ENCODE assay signal across 7 cellular contexts in the genomic region with DNA sequence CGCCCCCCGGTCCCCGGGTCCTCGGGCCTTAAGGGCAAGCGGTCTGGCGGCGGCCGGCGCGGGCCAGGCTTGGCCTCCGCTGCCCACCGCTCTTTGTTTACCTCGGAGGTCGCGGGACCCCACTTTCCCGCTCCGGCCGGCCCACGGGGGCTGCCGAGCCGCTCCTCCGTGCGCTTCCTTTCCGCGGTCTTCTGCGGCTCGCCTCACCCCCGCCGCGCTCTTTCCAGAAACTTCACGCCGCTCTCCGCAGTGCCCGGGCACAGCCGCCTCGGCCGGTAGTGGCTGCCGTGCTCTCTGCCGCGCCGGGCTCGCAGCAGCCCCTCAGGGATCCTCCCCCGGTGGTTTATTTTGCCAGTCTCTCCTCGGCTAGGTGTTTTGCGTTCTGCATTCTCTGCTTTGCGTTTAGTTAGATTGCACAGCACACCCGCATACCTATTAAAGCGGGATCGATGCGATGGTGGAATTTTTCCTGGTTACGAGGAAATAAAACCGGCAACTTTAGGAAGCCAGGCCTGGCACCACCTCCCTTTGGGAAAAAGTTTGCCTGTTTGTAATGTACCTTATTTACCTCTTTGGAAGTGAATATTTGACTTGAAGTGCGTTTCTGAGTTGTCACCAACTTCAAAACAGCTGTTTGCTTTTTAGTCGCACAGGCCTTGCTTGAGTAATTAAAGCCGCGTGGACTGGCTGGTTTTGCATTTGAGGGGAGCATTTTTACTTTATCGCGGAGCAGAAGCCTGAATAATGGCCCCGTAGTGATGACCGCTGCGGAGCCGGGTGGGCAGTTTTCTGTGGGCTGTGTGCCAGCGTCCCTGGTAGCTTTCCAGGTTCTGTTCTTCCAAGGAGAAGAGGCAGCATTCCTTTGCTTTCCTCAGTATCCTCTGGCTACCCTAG. TPM values are rescaled to one million over a fixed set of nuclear protein-coding genes. Genes with fewer than 3 reads are reported as not detected.
A peak's percentile ranks its signal among the peaks of the same experiment; 100 is the strongest.
DNase-seq lines count a peak whose midpoint lies in the region; ATAC-seq lines count a peak whose summit lies in the region.

No MANE protein-coding gene starts in this region.

- H2BK120ac ChIP-seq in mesendoderm (ENCODE audit: low read depth, low read length): no peak overlapping the region

- peak overlapping the region; percentile 91 for H3K18ac ChIP-seq in mesendoderm (ENCODE audit: low read length)

- no peak overlapping the region for H2BK15ac ChIP-seq in mesendoderm (replicated peaks; ENCODE audit: low read depth)

- no peak overlapping the region for H2BK5ac ChIP-seq in mesendoderm (ENCODE audit: low read length)

- no peaks in the 10 kb centered on the region for H3K9me3 ChIP-seq in endocrine pancreas (ENCODE audit: control insufficient read depth, low read length)

- H3K23ac ChIP-seq in mesendoderm (ENCODE audit: low read length): peak overlapping the region; percentile 34

- WGBS in mesendoderm (ENCODE audit: extremely low coverage, insufficient coverage, low lambda C conversion rate): no CpG with 5 or more reads among the region's 63 CpGs

- H3K56ac ChIP-seq in mesendoderm (ENCODE audit: low read length): peak overlapping the region; percentile 96

- H2AK5ac ChIP-seq in mesendoderm (ENCODE audit: low read length): no peak overlapping the region

- H3K4me1 ChIP-seq in endocrine pancreas (ENCODE audit: control insufficient read depth, insufficient read depth, low read length): peaks cover 10% of the 10 kb centered on the region
- peaks cover 2% of the 10 kb centered on the region for H3K4me1 ChIP-seq in mesendoderm (ENCODE audit: control insufficient read depth, low read depth, low read length)

- peak overlapping the region; percentile 88 for H3K4ac ChIP-seq in mesendoderm (ENCODE audit: low read depth, low read length)

- peak; percentile 63 for ATAC-seq in GM18502 (IDR thresholded peaks at IDR 0.05; ENCODE audit: poor library complexity, unreplicated experiment)
- peak; percentile 46 for ATAC-seq in HG02763 (IDR thresholded peaks at IDR 0.05; ENCODE audit: unreplicated experiment)

- H4K5ac ChIP-seq in mesendoderm (ENCODE audit: low read length): no peak overlapping the region

- H4K8ac ChIP-seq in mesendoderm (ENCODE audit: low read depth, low read length): no peak overlapping the region

- H3K36me3 ChIP-seq in endocrine pancreas (ENCODE audit: control insufficient read depth, insufficient read depth, low read length): no peaks in the 10 kb centered on the region
- no peaks in the 10 kb centered on the region for H3K36me3 ChIP-seq in mesendoderm (ENCODE audit: control insufficient read depth, insufficient read depth, low read length)

- peaks cover 3% of the 10 kb centered on the region for H3K79me1 ChIP-seq in mesendoderm (ENCODE audit: low read length)

- H3K27me3 ChIP-seq in endocrine pancreas (ENCODE audit: control insufficient read depth, insufficient read depth, low read length) (no peaks in the 10 kb centered on the region), mesendoderm (ENCODE audit: insufficient read depth, low read length, poor library complexity) (no peaks in the 10 kb centered on the region)

- peak overlapping the region; percentile 73 for H3K27ac ChIP-seq in mesendoderm (ENCODE audit: low read depth, low read length)

- DNase-seq in NCI-H2227 treated with DMSO at 0.1 percent for 48 hours (lab: John Stamatoyannopoulos, UW) (peak; percentile 18), mesendoderm (peak; percentile 29)
- peak; percentile 81 for DNase-seq in activated CD8-positive, alpha-beta memory T cell treated with anti-CD3 and anti-CD28 coated beads for 24 hours
- DNase-seq in stimulated activated CD8-positive, alpha-beta memory T cell treated with anti-CD3 and anti-CD28 coated beads, Interleukin-4, amount 100 ng/mL, for 1 hour (ENCODE audit: low read depth in 2 of 2, low spot score in 1 of 2): peak; percentile 18 to 20

- H3K9ac ChIP-seq in endocrine pancreas (ENCODE audit: control insufficient read depth, insufficient read depth, low read length) (peak overlapping the region; percentile 97), mesendoderm (ENCODE audit: low read length) (peak overlapping the region; percentile 98)

- H3K4me2 ChIP-seq in mesendoderm (ENCODE audit: low read length): peak overlapping the region; percentile 26

- H3K4me3 ChIP-seq in endocrine pancreas (ENCODE audit: control insufficient read depth, insufficient read depth, low read length): peak overlapping the region; percentile 96
- H3K4me3 ChIP-seq in mesendoderm (ENCODE audit: low read length): peak overlapping the region; percentile 98

- peaks cover 43% of the 10 kb centered on the region for H3K79me2 ChIP-seq in mesendoderm (ENCODE audit: control insufficient read depth, insufficient read depth, low read length)

RNA-seq across cellular contexts. Expression of gene NAA16, which starts 0.8 kb away (rescaled TPM):
- 26.1 TPM for polyA plus RNA-seq in mesendoderm (2013, experiment 1 of 2)
- polyA plus RNA-seq in mesendoderm (2013, experiment 2 of 2): 27.6 TPM

RNA-seq across cellular contexts. Expression of gene MTRF1, which starts 48.5 kb away (rescaled TPM):
- 12.5 TPM for polyA plus RNA-seq in mesendoderm (2013, experiment 1 of 2)
- 12.6 TPM for polyA plus RNA-seq in mesendoderm (2013, experiment 2 of 2)

Comparison
In these comparisons a context has a peak if more than half of its experiments do, and no peak if none do; other contexts are left out.
1. Peak in every context shown above with its lines: DNase-seq, ATAC-seq, H3K4me3 ChIP-seq and H3K27ac ChIP-seq.
2. DNase-seq: peak in every context shown above with its lines; median percentile 81 in activated CD8-positive, alpha-beta memory T cell treated with anti-CD3 and anti-CD28 coated beads for 24 hours; 29 in mesendoderm; 19 in stimulated activated CD8-positive, alpha-beta memory T cell treated with anti-CD3 and anti-CD28 coated beads, Interleukin-4, amount 100 ng/mL, for 1 hour; 18 in NCI-H2227 treated with DMSO at 0.1 percent for 48 hours.